8 cellular contexts compared by ENCODE assay signal in genomic region chr19:1470864-1471513, GRCh38. TPM values are rescaled to one million over a fixed set of nuclear protein-coding genes. Genes with fewer than 3 reads are reported as not detected.
A peak's percentile ranks its signal among the peaks of the same experiment; 100 is the strongest.
DNase-seq lines count a peak whose midpoint lies in the region; ATAC-seq and TF ChIP-seq lines count a peak whose summit lies in the region.

No MANE protein-coding gene starts in this region.

- DNase-seq in Jurkat, Clone E6-1 (ENCODE audit: low read depth, low spot score) = no peak
- DNase-seq in ascending aorta (ENCODE audit: low spot score in 2 of 2) = no peak
- DNase-seq in left lung = peak in 1 of 2 donors; percentile 73
- no peak for DNase-seq in G401 (ENCODE audit: low spot score)
- no peak for DNase-seq in cerebellum (ENCODE audit: low spot score)

- H3K4me2 ChIP-seq in BLaER1 = peak overlapping the region; percentile 98

- H3K27ac ChIP-seq in BLaER1 (no peak overlapping the region), ascending aorta (no peak overlapping the region), left lung (no peak overlapping the region)

- H3K9ac ChIP-seq in BLaER1 = 0 out of 2 replicates have a peak overlapping the region, but pooled peaks have one; percentile 11

- in situ Hi-C loops in G401 (cut with HindIII; ENCODE audit: low sequenced_read_pairs) = no loop called here

- intact Hi-C loops in ascending aorta (cut with DNase I) = no loop called here
- intact Hi-C loops in left lung (cut with DNase I) = no loop called here

- H3K27me3 ChIP-seq in BLaER1 (peaks cover 75% of the 10 kb centered on the region), ascending aorta (peaks cover 64% of the 10 kb centered on the region), left lung (peaks cover 73 to 84% of the 10 kb centered on the region in 2 donors)

- ATAC-seq in left lung (peak; percentile 16), HG03521 (IDR thresholded peaks at IDR 0.05; ENCODE audit: unreplicated experiment) (no peak), GM21367 (IDR thresholded peaks at IDR 0.05; ENCODE audit: unreplicated experiment) (no peak)

- H4K20me1 ChIP-seq in BLaER1 = peaks cover 100% of the 10 kb centered on the region

- H3K36me3 ChIP-seq in BLaER1 (peaks cover 39% of the 10 kb centered on the region), ascending aorta (peaks cover 6 to 16% of the 10 kb centered on the region in 2 donors), left lung (peaks cover 0 to 21% of the 10 kb centered on the region in 2 donors)

- no peaks in the 10 kb centered on the region for H3K9me3 ChIP-seq in BLaER1
- H3K9me3 ChIP-seq in ascending aorta = no peaks in the 10 kb centered on the region
- no peaks in the 10 kb centered on the region for H3K9me3 ChIP-seq in left lung

- TF ChIP-seq CTCF in ascending aorta (IDR thresholded peaks at IDR 0.05) = no peak
- TF ChIP-seq CTCF in left lung (IDR thresholded peaks at IDR 0.05) = no peak

- H3K4me3 ChIP-seq in BLaER1 (peak overlapping the region; percentile 64), ascending aorta (peak overlapping the region; percentile 23 to 63), left lung (peak overlapping the region in 1 of 2 donors; percentile 26)
- H3K4me3 ChIP-seq in Jurkat, Clone E6-1 (ENCODE audit: low read length) = peak overlapping the region; percentile 13; the same call in 1 of the 2 replicates

- H3K4me1 ChIP-seq in BLaER1 (peaks cover 51% of the 10 kb centered on the region), ascending aorta (peaks cover 37 to 41% of the 10 kb centered on the region in 2 donors), left lung (peaks cover 32 to 68% of the 10 kb centered on the region in 2 donors)

RNA-seq across cellular contexts. Expression of gene C19orf25, which starts 8.0 kb away (rescaled TPM):
- 34.7 TPM for polyA plus RNA-seq in Jurkat, Clone E6-1 (2012; ENCODE audit: insufficient read depth, insufficient read length)
- total RNA-seq in ascending aorta = 32.7 TPM
- 10 to 100 TPM; 31.1 to 32.2 TPM for total RNA-seq in left lung
- 86.7 and 90.0 TPM in 2 replicates for total RNA-seq in G401 (2014; rRNA removed; shearing (Covaris generic))
- 15.3 TPM for total RNA-seq in cerebellum

RNA-seq across cellular contexts. Expression of gene PCSK4, which starts 19.2 kb away (rescaled TPM):
- polyA plus RNA-seq in Jurkat, Clone E6-1 (2012; ENCODE audit: insufficient read depth, insufficient read length) = 6.6 TPM
- total RNA-seq in ascending aorta (1.5 TPM), left lung (1 to 10 TPM; 1.9 to 3.2 TPM), cerebellum (3.6 TPM)
- total RNA-seq in G401 (2014; rRNA removed; shearing (Covaris generic)) = 1.8 and 9.2 TPM in 2 replicates

RNA-seq across cellular contexts. Expression of gene REEP6, which starts 20.0 kb away (rescaled TPM):
- polyA plus RNA-seq in Jurkat, Clone E6-1 (2012; ENCODE audit: insufficient read depth, insufficient read length) = 10.0 TPM
- 3.2 TPM for total RNA-seq in ascending aorta
- total RNA-seq in left lung = 1 to 10 TPM; 1.6 to 2.0 TPM
- 18.4 and 20.6 TPM in 2 replicates for total RNA-seq in G401 (2014; rRNA removed; shearing (Covaris generic))
- total RNA-seq in cerebellum = 2.6 TPM

RNA-seq across cellular contexts. Expression of gene APC2, which starts 21.1 kb away (rescaled TPM):
- polyA plus RNA-seq in Jurkat, Clone E6-1 (2012; ENCODE audit: insufficient read depth, insufficient read length) = 0.39 TPM
- total RNA-seq in ascending aorta = not detected
- under 1 TPM; 0.06 to 0.10 TPM for total RNA-seq in left lung
- 13.4 and 15.4 TPM in 2 replicates for total RNA-seq in G401 (2014; rRNA removed; shearing (Covaris generic))
- 137 TPM for total RNA-seq in cerebellum

RNA-seq across cellular contexts. Expression of gene RPS15, which starts 32.8 kb away (rescaled TPM):
- 3,463 TPM for polyA plus RNA-seq in Jurkat, Clone E6-1 (2012; ENCODE audit: insufficient read depth, insufficient read length)
- total RNA-seq in ascending aorta = 3,111 TPM
- total RNA-seq in left lung = 100 to 1,000 TPM; 942 to 951 TPM
- total RNA-seq in G401 (2014; rRNA removed; shearing (Covaris generic)) = 1,108 and 1,164 TPM in 2 replicates
- 280 TPM for total RNA-seq in cerebellum
